ENCODE assay signal across 8 cellular contexts in genomic region chr22:38700789-38701628, GRCh38. TPM values are rescaled to one million over a fixed set of nuclear protein-coding genes. Genes with fewer than 3 reads are reported as not detected.
DNase-seq lines count a peak whose midpoint lies in the region; ATAC-seq lines count a peak whose summit lies in the region.

TSS of gene JOSD1 (minus strand) at chr22:38700943. CDS start at chr22:38699987, 956 bp downstream.

- peaks cover 57% of the 10 kb centered on the region for H3K4me1 Mint-ChIP-seq in activated CD4-positive, alpha-beta T cell treated with anti-CD3 and anti-CD28 coated beads, Interleukin-2, amount 10 ng/mL, durations not matched to agents 24 days and 14 days

- peak within 1 kb of the TSS; percentile 96 for H3K27ac ChIP-seq in cingulate gyrus (ENCODE audit: low read depth, low read length)

- intact Hi-C loops in activated CD4-positive, alpha-beta T cell treated with anti-CD3 and anti-CD28 coated beads, Interleukin-2, amount 10 ng/mL, durations not matched to agents 24 days and 14 days (cut with micrococcal nuclease) = loop anchor here (10.0 kb wide), 1 partner anchor 414 kb away; no protein-coding TSS in a partner anchor

- ATAC-seq in GM19025 (IDR thresholded peaks at IDR 0.05; ENCODE audit: low read depth, unreplicated experiment) (peak; percentile 36), HG03432 (IDR thresholded peaks at IDR 0.05; ENCODE audit: unreplicated experiment) (peak; percentile 50)

- H3K36me3 Mint-ChIP-seq in activated CD4-positive, alpha-beta T cell treated with anti-CD3 and anti-CD28 coated beads, Interleukin-2, amount 10 ng/mL, durations not matched to agents 24 days and 14 days (ENCODE audit: low read depth) = peaks cover 40% of the 10 kb centered on the region

- H3K27ac Mint-ChIP-seq in activated CD4-positive, alpha-beta T cell treated with anti-CD3 and anti-CD28 coated beads, Interleukin-2, amount 10 ng/mL, durations not matched to agents 24 days and 14 days = peak within 1 kb of the TSS; percentile 100

- H3K27me3 Mint-ChIP-seq in activated CD4-positive, alpha-beta T cell treated with anti-CD3 and anti-CD28 coated beads, Interleukin-2, amount 10 ng/mL, durations not matched to agents 24 days and 14 days = peaks cover 4% of the 10 kb centered on the region

- no peaks in the 10 kb centered on the region for H3K9me3 Mint-ChIP-seq in activated CD4-positive, alpha-beta T cell treated with anti-CD3 and anti-CD28 coated beads, Interleukin-2, amount 10 ng/mL, durations not matched to agents 24 days and 14 days

- peak within 1 kb of the TSS; percentile 98 for H3K4me3 Mint-ChIP-seq in activated CD4-positive, alpha-beta T cell treated with anti-CD3 and anti-CD28 coated beads, Interleukin-2, amount 10 ng/mL, durations not matched to agents 24 days and 14 days

- peak; percentile 94 for DNase-seq in AG08396 (ENCODE audit: low spot score)
- DNase-seq in NCI-H524 treated with DMSO at 0.1 percent for 48 hours (lab: John Stamatoyannopoulos, UW) = peak; percentile 53
- DNase-seq in activated CD4-positive, alpha-beta T cell treated with anti-CD3 and anti-CD28 coated beads, Interleukin-2, amount 10 ng/mL, durations not matched to agents 24 days and 14 days = peak; percentile 100
- DNase-seq in kidney tubule cell (ENCODE audit: low spot score) = peak; percentile 94
- DNase-seq in stimulated activated CD4-positive, alpha-beta T cell treated with anti-CD3 and anti-CD28 coated beads, Interleukin-1b, Interleukin-23, amount 100 ng/mL, for 1 hour (ENCODE audit: low read depth in 2 of 2) = peak; percentile 92 to 95

RNA-seq across cellular contexts. Expression of gene JOSD1, which starts in this region (rescaled TPM):
- 90.4 and 93.8 TPM in 2 replicates for total RNA-seq in activated CD4-positive, alpha-beta T cell treated with anti-CD3 and anti-CD28 coated beads, Interleukin-2, amount 10 ng/mL, durations not matched to agents 24 days and 14 days

Comparison
In these comparisons a context has a peak if more than half of its experiments do, and no peak if none do; other contexts are left out.
1. Peak in every context shown above with its lines: DNase-seq, ATAC-seq and H3K27ac ChIP-seq.